Comparison of ENCODE assay signal across 26 cellular contexts in the genomic region with DNA sequence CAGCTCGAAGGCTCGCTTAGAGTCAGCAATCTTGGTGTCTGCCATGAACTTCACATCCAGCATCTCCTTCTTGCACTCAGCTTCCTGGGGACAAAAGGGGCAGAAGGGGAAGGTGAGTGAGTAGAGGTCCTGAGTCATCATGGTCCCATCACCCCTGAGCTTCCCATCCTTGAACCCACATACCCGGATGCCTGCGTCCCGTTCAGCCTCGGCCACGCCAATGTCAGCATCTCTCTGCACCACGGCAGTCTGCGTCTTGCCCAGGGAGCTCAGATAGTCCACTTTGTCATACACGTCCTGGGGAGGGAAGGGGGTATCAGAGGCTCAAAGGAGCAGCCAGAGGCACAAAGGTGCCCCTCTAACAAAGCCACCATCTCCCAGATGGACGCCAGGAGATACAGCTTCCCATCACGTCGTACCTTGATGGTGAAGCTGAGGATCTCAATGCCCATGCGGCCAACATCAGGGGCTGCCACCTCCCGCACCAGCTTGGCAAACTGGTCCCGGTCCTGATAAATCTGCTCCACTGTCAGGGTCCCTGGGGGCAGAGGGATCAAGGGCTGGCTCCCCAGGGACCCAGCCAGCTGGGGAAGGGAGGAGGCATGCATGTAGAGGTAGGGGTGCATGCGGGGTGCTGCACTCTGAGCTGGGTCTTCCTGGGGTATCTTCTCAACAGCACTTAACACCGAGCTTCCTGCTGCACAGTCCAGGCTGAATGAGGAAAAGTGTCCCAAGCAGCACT.
"Had no signal": no experiment of that assay in that cellular context is flagged by ENCODE, and none has a peak within 500 bp of the region (broad histone marks: within the 10 kb centered on the region; RNA-seq: fewer than 3 reads in every experiment).

No MANE protein-coding gene starts in this region.

- H3K36me3 ChIP-seq: ovary had no signal

- H3K27ac Mint-ChIP-seq: activated CD4-positive, alpha-beta T cell treated with anti-CD3 and anti-CD28 coated beads for 36 hours; activated CD8-positive, alpha-beta memory T cell treated with anti-CD3 and anti-CD28 coated beads, Interleukin-2, amount 10 ng/mL, durations not matched to agents 7 days and 5 days; activated CD8-positive, alpha-beta T cell treated with anti-CD3 and anti-CD28 coated beads, Interleukin-2, amount 10 ng/mL, durations not matched to agents 7 days and 5 days; activated naive CD4-positive, alpha-beta T cell treated with anti-CD3 and anti-CD28 coated beads, Interleukin-2, amount 10 ng/mL, durations not matched to agents 7 days and 5 days; activated naive CD8-positive, alpha-beta T cell treated with anti-CD3 and anti-CD28 coated beads, Interleukin-2, amount 10 ng/mL, durations not matched to agents 7 days and 5 days; brain; progenitor cell of endocrine pancreas; stimulated activated naive CD8-positive, alpha-beta T cell treated with anti-CD3 and anti-CD28 coated beads, Interleukin-15, Interleukin-2, amounts not matched to agents 100 ng/mL and 50 ng/mL, for 24 hours had no signal

- H3K4me1 Mint-ChIP-seq: brain had no signal

- H3K4me3 ChIP-seq: ascending aorta, left lung, lower lobe of right lung, ovary, skin epidermis, thoracic aorta had no signal

- H3K4me3 Mint-ChIP-seq: activated CD4-positive, alpha-beta T cell treated with anti-CD3 and anti-CD28 coated beads for 36 hours; activated CD8-positive, alpha-beta memory T cell treated with anti-CD3 and anti-CD28 coated beads, Interleukin-2, amount 10 ng/mL, durations not matched to agents 7 days and 5 days; activated CD8-positive, alpha-beta T cell treated with anti-CD3 and anti-CD28 coated beads, Interleukin-2, amount 10 ng/mL, durations not matched to agents 7 days and 5 days; activated naive CD4-positive, alpha-beta T cell treated with anti-CD3 and anti-CD28 coated beads, Interleukin-2, amount 10 ng/mL, durations not matched to agents 7 days and 5 days; activated naive CD8-positive, alpha-beta T cell treated with anti-CD3 and anti-CD28 coated beads, Interleukin-2, amount 10 ng/mL, durations not matched to agents 7 days and 5 days; brain; naive thymus-derived CD8-positive, alpha-beta T cell; stimulated activated naive CD8-positive, alpha-beta T cell treated with anti-CD3 and anti-CD28 coated beads, Interleukin-15, Interleukin-2, amounts not matched to agents 100 ng/mL and 50 ng/mL, for 24 hours had no signal

- H3K4me1 ChIP-seq: ascending aorta, left lung, lower lobe of right lung had no signal

- H3K9me3 ChIP-seq: ascending aorta, left lung, lower lobe of right lung, ovary, thoracic aorta had no signal

- H3K27ac ChIP-seq: ascending aorta, left lung, lower lobe of right lung, ovary, skin epidermis, thoracic aorta had no signal

- H3K27me3 Mint-ChIP-seq: activated CD4-positive, alpha-beta T cell treated with anti-CD3 and anti-CD28 coated beads for 36 hours; activated CD8-positive, alpha-beta memory T cell treated with anti-CD3 and anti-CD28 coated beads, Interleukin-2, amount 10 ng/mL, durations not matched to agents 7 days and 5 days; activated naive CD4-positive, alpha-beta T cell treated with anti-CD3 and anti-CD28 coated beads, Interleukin-2, amount 10 ng/mL, durations not matched to agents 7 days and 5 days; activated naive CD8-positive, alpha-beta T cell treated with anti-CD3 and anti-CD28 coated beads, Interleukin-2, amount 10 ng/mL, durations not matched to agents 7 days and 5 days; brain; naive thymus-derived CD8-positive, alpha-beta T cell; progenitor cell of endocrine pancreas; stimulated activated naive CD8-positive, alpha-beta T cell treated with anti-CD3 and anti-CD28 coated beads, Interleukin-15, Interleukin-2, amounts not matched to agents 100 ng/mL and 50 ng/mL, for 24 hours had no signal

- H3K9me3 Mint-ChIP-seq: activated naive CD4-positive, alpha-beta T cell treated with anti-CD3 and anti-CD28 coated beads, Interleukin-2, amount 10 ng/mL, durations not matched to agents 7 days and 5 days; activated naive CD8-positive, alpha-beta T cell treated with anti-CD3 and anti-CD28 coated beads, Interleukin-2, amount 10 ng/mL, durations not matched to agents 7 days and 5 days; brain; naive thymus-derived CD8-positive, alpha-beta T cell; stimulated activated naive CD8-positive, alpha-beta T cell treated with anti-CD3 and anti-CD28 coated beads, Interleukin-15, Interleukin-2, amounts not matched to agents 100 ng/mL and 50 ng/mL, for 24 hours had no signal

- H3K27me3 ChIP-seq: ascending aorta, left lung, ovary had no signal

- DNase-seq: activated CD4-positive, alpha-beta T cell treated with anti-CD3 and anti-CD28 coated beads for 36 hours; activated CD4-positive, CD25-positive, alpha-beta regulatory T cell; activated CD8-positive, alpha-beta memory T cell treated with anti-CD3 and anti-CD28 coated beads, Interleukin-2, amount 10 ng/mL, durations not matched to agents 7 days and 5 days; activated CD8-positive, alpha-beta T cell treated with anti-CD3 and anti-CD28 coated beads, Interleukin-2, amount 10 ng/mL, durations not matched to agents 7 days and 5 days; activated gamma-delta T cell; activated naive CD4-positive, alpha-beta T cell treated with anti-CD3 and anti-CD28 coated beads, Interleukin-2, amount 10 ng/mL, durations not matched to agents 7 days and 5 days; activated naive CD8-positive, alpha-beta T cell treated with anti-CD3 and anti-CD28 coated beads, Interleukin-2, amount 10 ng/mL, durations not matched to agents 7 days and 5 days; cortex of kidney; foreskin fibroblast; head of caudate nucleus; hypothalamus; kidney glomerular epithelial cell; left lung; lower lobe of right lung; mesenchymal stem cell; naive thymus-derived CD8-positive, alpha-beta T cell; ovary; stimulated activated CD4-positive, alpha-beta T cell treated with anti-CD3 and anti-CD28 coated beads, Interleukin-12 subunit alpha, Interleukin-12 subunit beta, amount 100 ng/mL, for 4 hours; stimulated activated CD4-positive, alpha-beta T cell treated with anti-CD3 and anti-CD28 coated beads, Interleukin-4, amount 100 ng/mL, for 1 hour; trophoblast cell had no signal
